ENCODE assay signal across 8 cellular contexts in the genomic region with DNA sequence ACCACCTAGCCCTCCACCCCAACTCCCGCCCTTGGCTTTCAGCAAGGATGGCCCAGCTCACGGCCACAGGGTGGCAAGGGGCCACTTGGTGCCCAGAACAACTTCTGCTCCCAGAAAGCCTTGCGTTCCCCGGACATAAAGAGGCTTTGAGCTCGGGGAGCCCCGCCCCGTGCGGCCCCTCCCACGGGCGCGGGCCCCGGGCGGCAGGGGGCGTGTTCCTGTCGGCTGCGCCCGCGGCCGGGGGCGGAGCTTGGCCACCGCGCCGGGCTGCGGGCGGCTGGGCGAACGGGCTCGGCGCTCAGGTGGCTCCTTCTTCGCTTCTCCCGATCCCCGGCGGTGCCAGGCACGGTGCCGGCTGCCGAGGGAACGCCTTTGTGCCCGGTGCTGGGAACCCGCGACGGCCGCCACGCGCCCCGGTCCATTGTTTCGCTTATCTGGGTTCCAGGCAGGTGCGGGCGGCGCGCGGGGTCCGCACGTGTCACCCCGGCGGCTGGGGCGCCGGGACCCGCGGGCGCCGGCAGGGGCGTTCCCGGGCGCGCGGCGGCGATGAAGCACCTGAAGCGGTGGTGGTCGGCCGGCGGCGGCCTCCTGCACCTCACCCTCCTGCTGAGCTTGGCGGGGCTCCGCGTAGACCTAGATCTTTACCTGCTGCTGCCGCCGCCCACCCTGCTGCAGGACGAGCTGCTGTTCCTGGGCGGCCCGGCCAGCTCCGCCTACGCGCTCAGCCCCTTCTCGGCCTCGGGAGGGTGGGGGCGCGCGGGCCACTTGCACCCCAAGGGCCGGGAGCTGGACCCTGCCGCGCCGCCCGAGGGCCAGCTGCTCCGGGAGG. TPM values are rescaled to one million over a fixed set of nuclear protein-coding genes. Genes with fewer than 3 reads are reported as not detected.
DNase-seq lines count a peak whose midpoint lies in the region; ATAC-seq and TF ChIP-seq lines count a peak whose summit lies in the region.

A gene with protein sequence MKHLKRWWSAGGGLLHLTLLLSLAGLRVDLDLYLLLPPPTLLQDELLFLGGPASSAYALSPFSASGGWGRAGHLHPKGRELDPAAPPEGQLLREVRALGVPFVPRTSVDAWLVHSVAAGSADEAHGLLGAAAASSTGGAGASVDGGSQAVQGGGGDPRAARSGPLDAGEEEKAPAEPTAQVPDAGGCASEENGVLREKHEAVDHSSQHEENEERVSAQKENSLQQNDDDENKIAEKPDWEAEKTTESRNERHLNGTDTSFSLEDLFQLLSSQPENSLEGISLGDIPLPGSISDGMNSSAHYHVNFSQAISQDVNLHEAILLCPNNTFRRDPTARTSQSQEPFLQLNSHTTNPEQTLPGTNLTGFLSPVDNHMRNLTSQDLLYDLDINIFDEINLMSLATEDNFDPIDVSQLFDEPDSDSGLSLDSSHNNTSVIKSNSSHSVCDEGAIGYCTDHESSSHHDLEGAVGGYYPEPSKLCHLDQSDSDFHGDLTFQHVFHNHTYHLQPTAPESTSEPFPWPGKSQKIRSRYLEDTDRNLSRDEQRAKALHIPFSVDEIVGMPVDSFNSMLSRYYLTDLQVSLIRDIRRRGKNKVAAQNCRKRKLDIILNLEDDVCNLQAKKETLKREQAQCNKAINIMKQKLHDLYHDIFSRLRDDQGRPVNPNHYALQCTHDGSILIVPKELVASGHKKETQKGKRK (plus strand): TSS at position 246 of the 829 bp plus-strand sequence. CDS start 301 bp downstream, at position 547.

- H3K27ac ChIP-seq in ectodermal cell (ENCODE audit: insufficient read depth, low read depth, low read length, poor library complexity, severe bottlenecking), result no peak within 1 kb of the TSS

- no peaks in the 10 kb centered on the region for H3K4me1 ChIP-seq in ectodermal cell (ENCODE audit: control insufficient read depth, insufficient read depth, low read length)

- no peak for TF ChIP-seq CTCF in BJ (IDR thresholded peaks at IDR 0.05; ENCODE audit: insufficient read depth, low read depth, low read length)

- DNase-seq in BJ (ENCODE audit: low read depth) (no peak), NCI-H69 (lab: John Stamatoyannopoulos, UW) (peak; percentile 92), medulla oblongata (ENCODE audit: extremely low spot score) (peak; percentile 92)
- peak; percentile 83 to 87 for DNase-seq in activated CD4-positive, alpha-beta T cell treated with anti-CD3 and anti-CD28 coated beads, Interleukin-2, amount 50 U/mL, for 48 hours
- DNase-seq in stimulated activated CD4-positive, alpha-beta T cell treated with anti-CD3 and anti-CD28 coated beads, TNF-alpha, amount 100 ng/mL, for 4 hours (ENCODE audit: low read depth in 3 of 3), result peak; percentile 70 to 75 (median 74)

- POLR2A ChIA-PET in BJ (lab: Charles Lee), result interaction anchor here (1.0 kb wide), 1 partner anchor 46 kb away, joined by 4 read pairs; no protein-coding TSS in a partner anchor

- no peaks in the 10 kb centered on the region for H3K9me3 ChIP-seq in ectodermal cell (ENCODE audit: control insufficient read depth, low read length)

- H3K36me3 ChIP-seq in BJ (ENCODE audit: control insufficient read depth, insufficient read depth, low read length) (no peaks in the 10 kb centered on the region), ectodermal cell (ENCODE audit: control insufficient read depth, insufficient read depth, low read length) (no peaks in the 10 kb centered on the region)

- ATAC-seq in HG03378 (IDR thresholded peaks at IDR 0.05; ENCODE audit: unreplicated experiment), result peak; percentile 35

- peak; percentile 79 for TF ChIP-seq POLR2A in GM19193 (IDR thresholded peaks at IDR 0.05; ENCODE audit: extremely low read depth, insufficient read depth, insufficient read length)

- WGBS in ectodermal cell, 2 experiments, result 1% methylated on average over 95 of the region's 95 CpGs

- H3K27me3 ChIP-seq in BJ (ENCODE audit: control insufficient read depth, insufficient read depth, low read length), result no peaks in the 10 kb centered on the region
- peaks cover 68% of the 10 kb centered on the region for H3K27me3 ChIP-seq in ectodermal cell (ENCODE audit: control insufficient read depth, insufficient read depth, low read length, poor library complexity, severe bottlenecking)

- H3K4me3 ChIP-seq in BJ (ENCODE audit: low read depth, low read length) (peak within 1 kb of the TSS; percentile 56), ectodermal cell (ENCODE audit: insufficient read depth, low read depth, low read length) (peak within 1 kb of the TSS; percentile 46)

- CTCF ChIA-PET in BJ (lab: Yijun Ruan, JAX), result interaction anchor here (1.0 to 1.6 kb wide), 4 partner anchors 47 to 62 kb away, joined by 3 to 6 read pairs (median 4); no protein-coding TSS in a partner anchor

RNA-seq across cellular contexts. Expression of the gene that starts here (rescaled TPM):
- 2.6 and 6.5 TPM in 2 replicates for polyA plus RNA-seq in BJ (2011; rRNA removed)
- polyA minus RNA-seq in BJ (2011; rRNA and poly(A)+ RNA removed), result 0.98 and 1.8 TPM in 2 replicates
- 7.0 TPM for polyA plus RNA-seq in ectodermal cell (2013, experiment 1 of 4)
- polyA plus RNA-seq in ectodermal cell (2013, experiment 2 of 4), result 5.7 TPM
- polyA plus RNA-seq in ectodermal cell (2013, experiment 3 of 4), result 5.4 TPM
- polyA plus RNA-seq in ectodermal cell (2013, experiment 4 of 4), result 6.2 TPM
